20 cellular contexts compared by ENCODE assay signal in genomic region chr17:82503728-82504308, GRCh38.
"Had no signal": no experiment of that assay in that cellular context is flagged by ENCODE, and none has a peak within 500 bp of the region (broad histone marks: within the 10 kb centered on the region; RNA-seq: fewer than 3 reads in every experiment).

No MANE protein-coding gene starts in this region.

- DNase-seq: dermis blood vessel endothelial cell; endodermal cell; erythroblast; foreskin keratinocyte; kidney; left cardiac atrium; left ventricle myocardium inferior; lower lobe of right lung; natural killer cell; nucleus accumbens; ovary; small intestine; stimulated activated CD4-positive, alpha-beta T cell treated with anti-CD3 and anti-CD28 coated beads, Interleukin-12 subunit alpha, Interleukin-12 subunit beta, amount 100 ng/mL, for 4 hours; stimulated activated naive CD4-positive, alpha-beta T cell; stomach; substantia nigra; transverse colon had no signal

- H3K27me3 ChIP-seq: foreskin keratinocyte, ovary, right atrium auricular region, stomach, transverse colon had no signal

- H3K4me3 ChIP-seq: left ventricle myocardium inferior, lower lobe of right lung, ovary, right atrium auricular region, stomach, thoracic aorta, transverse colon had no signal

- H3K36me3 ChIP-seq: left ventricle myocardium inferior, lower lobe of right lung, ovary, right atrium auricular region, stomach, thoracic aorta, transverse colon had no signal

- H3K27ac ChIP-seq: foreskin keratinocyte, left ventricle myocardium inferior, lower lobe of right lung, ovary, right atrium auricular region, stomach, thoracic aorta, transverse colon had no signal

- H3K9me3 ChIP-seq: left ventricle myocardium inferior, lower lobe of right lung, ovary, right atrium auricular region, stomach, thoracic aorta, transverse colon had no signal

- FAIRE-seq: endothelial cell of umbilical vein, kidney, small intestine had no signal

- ATAC-seq: foreskin keratinocyte, left cardiac atrium, lower lobe of right lung, natural killer cell had no signal

- H3K4me1 ChIP-seq: left ventricle myocardium inferior, lower lobe of right lung, right atrium auricular region, transverse colon had no signal
